ENCODE assay signal across 16 cellular contexts in genomic region chr1:29900086-29900485, GRCh38.
"Had no signal": no experiment of that assay in that cellular context is flagged by ENCODE, and none has a peak within 500 bp of the region (broad histone marks: within the 10 kb centered on the region; RNA-seq: fewer than 3 reads in every experiment).

No MANE protein-coding gene starts in this region.

- H3K4me3 ChIP-seq: body of pancreas, gastrocnemius medialis, hepatocyte, suprapubic skin had no signal

- H3K9me3 ChIP-seq: body of pancreas, gastrocnemius medialis, suprapubic skin had no signal

- H3K27me3 ChIP-seq: body of pancreas, gastrocnemius medialis had no signal

- DNase-seq: activated CD4-positive, alpha-beta T cell treated with anti-CD3 and anti-CD28 coated beads for 48 hours; activated CD8-positive, alpha-beta memory T cell treated with anti-CD3 and anti-CD28 coated beads for 24 hours; activated T-cell treated with anti-CD3 and anti-CD28 coated beads for 4 hours; amniotic stem cell; body of pancreas; cortex of kidney; effector CD8-positive, alpha-beta T cell; kidney glomerular epithelial cell; mammary epithelial cell; natural killer cell; nucleus accumbens; stimulated activated naive CD4-positive, alpha-beta T cell treated with Interleukin-2 at 50 U/mL for 16 hours had no signal

- H3K36me3 ChIP-seq: gastrocnemius medialis, suprapubic skin had no signal

- ATAC-seq: body of pancreas, natural killer cell, sciatic nerve had no signal

- H3K4me1 ChIP-seq: body of pancreas, suprapubic skin had no signal

- H3K27ac ChIP-seq: body of pancreas, hepatocyte, suprapubic skin had no signal
